In genomic region chr16:87409781-87410180, GRCh38 we compare ENCODE assay signal across 14 cellular contexts. TPM values are rescaled to one million over a fixed set of nuclear protein-coding genes. Genes with fewer than 3 reads are reported as not detected.
DNase-seq lines count a peak whose midpoint lies in the region; ATAC-seq and TF ChIP-seq lines count a peak whose summit lies in the region.
"Had no signal": no experiment of that assay in that cellular context is flagged by ENCODE, and none has a peak within 500 bp of the region (broad histone marks: within the 10 kb centered on the region; RNA-seq: fewer than 3 reads in every experiment).

No MANE protein-coding gene starts in this region.

- peaks cover 4% of the 10 kb centered on the region for H3K4me1 ChIP-seq in left ventricle myocardium inferior
- H3K4me1 ChIP-seq in SJCRH30 = no peaks in the 10 kb centered on the region

- no peak for TF ChIP-seq CTCF in left ventricle myocardium inferior (IDR thresholded peaks at IDR 0.05; ENCODE audit: borderline replicate concordance)

- intact Hi-C loops in left ventricle myocardium inferior (cut with micrococcal nuclease) (no loop called here), Right ventricle myocardium inferior (cut with DNase I) (no loop called here), sciatic nerve (cut with DNase I) (no loop called here)
- intact Hi-C loops in activated naive CD4-positive, alpha-beta T cell treated with anti-CD3 and anti-CD28 coated beads for 36 hours (cut with micrococcal nuclease) = no loop called here

- H3K4me3 ChIP-seq in left ventricle myocardium inferior = no peak overlapping the region
- H3K4me3 ChIP-seq in SJCRH30 = no peak overlapping the region
- H3K4me3 ChIP-seq: GM12878, GM23338 had no signal

- peaks cover 78% of the 10 kb centered on the region for H3K36me3 ChIP-seq in left ventricle myocardium inferior
- no peaks in the 10 kb centered on the region for H3K36me3 ChIP-seq in SJCRH30

- H3K9me3 Mint-ChIP-seq in immature natural killer cell = peaks cover 0 to 1% (median 0%) of the 10 kb centered on the region in 6 donors
- no peaks in the 10 kb centered on the region for H3K9me3 Mint-ChIP-seq in activated naive CD4-positive, alpha-beta T cell treated with anti-CD3 and anti-CD28 coated beads for 36 hours
- H3K9me3 Mint-ChIP-seq: CD4-positive, alpha-beta T cell; GM23338; H9 had no signal

- H3K4me1 Mint-ChIP-seq in immature natural killer cell = peaks cover 0 to 6% of the 10 kb centered on the region in 2 donors
- H3K4me1 Mint-ChIP-seq in activated naive CD4-positive, alpha-beta T cell treated with anti-CD3 and anti-CD28 coated beads for 36 hours (ENCODE audit: low read depth) = no peaks in the 10 kb centered on the region
- H3K4me1 Mint-ChIP-seq: H9 had no signal

- H3K9me3 ChIP-seq in left ventricle myocardium inferior (replicated peaks) (no peaks in the 10 kb centered on the region), SJCRH30 (replicated peaks) (no peaks in the 10 kb centered on the region)

- no peaks in the 10 kb centered on the region for H3K27me3 ChIP-seq in left ventricle myocardium inferior (ENCODE audit: low read depth)
- H3K27me3 ChIP-seq in SJCRH30 = no peaks in the 10 kb centered on the region

- no peak overlapping the region for H3K4me3 Mint-ChIP-seq in immature natural killer cell
- H3K4me3 Mint-ChIP-seq in activated naive CD4-positive, alpha-beta T cell treated with anti-CD3 and anti-CD28 coated beads for 36 hours = no peak overlapping the region
- H3K4me3 Mint-ChIP-seq: B cell; CD4-positive, alpha-beta T cell; GM23338; H9 had no signal

- no peak overlapping the region for H3K27ac Mint-ChIP-seq in immature natural killer cell
- no peak overlapping the region for H3K27ac Mint-ChIP-seq in activated naive CD4-positive, alpha-beta T cell treated with anti-CD3 and anti-CD28 coated beads for 36 hours
- H3K27ac Mint-ChIP-seq: B cell; CD4-positive, alpha-beta T cell had no signal

- peaks cover 0 to 10% (median 6%) of the 10 kb centered on the region in 3 donors for H3K27me3 Mint-ChIP-seq in immature natural killer cell (ENCODE audit: low read depth in 3 of 3)
- H3K27me3 Mint-ChIP-seq in activated naive CD4-positive, alpha-beta T cell treated with anti-CD3 and anti-CD28 coated beads for 36 hours (ENCODE audit: low read depth) = no peaks in the 10 kb centered on the region
- H3K27me3 Mint-ChIP-seq: B cell; CD4-positive, alpha-beta T cell had no signal

- no peak for ATAC-seq in Right ventricle myocardium inferior
- no peak for ATAC-seq in sciatic nerve
- ATAC-seq: GM12878, GM23338 had no signal

- H3K36me3 Mint-ChIP-seq in immature natural killer cell = peaks cover 8 to 34% (median 14%) of the 10 kb centered on the region in 3 donors
- peaks cover 9% of the 10 kb centered on the region for H3K36me3 Mint-ChIP-seq in activated naive CD4-positive, alpha-beta T cell treated with anti-CD3 and anti-CD28 coated beads for 36 hours (ENCODE audit: low read depth)

- CTCF ChIA-PET in activated naive CD4-positive, alpha-beta T cell treated with anti-CD3 and anti-CD28 coated beads for 36 hours (lab: Charles Lee) = interaction anchor here (1.0 kb wide), 1 partner anchor 15 kb away, joined by 3 read pairs; no protein-coding TSS in a partner anchor

- DNase-seq in left ventricle myocardium inferior = peak; percentile 0
- no peak for DNase-seq in Right ventricle myocardium inferior (ENCODE audit: missing footprints)
- peak; percentile 59 for DNase-seq in mesenteric fat pad (ENCODE audit: low spot score)
- DNase-seq in sciatic nerve (ENCODE audit: low spot score) = peak; percentile 43
- no peak for DNase-seq in SJCRH30
- no peak for DNase-seq in immature natural killer cell
- DNase-seq in activated naive CD4-positive, alpha-beta T cell treated with anti-CD3 and anti-CD28 coated beads for 36 hours = no peak
- DNase-seq: C1 segment of cervical spinal cord; CD4-positive, alpha-beta T cell; DMS79; H9 had no signal

- H3K27ac ChIP-seq in left ventricle myocardium inferior (replicated peaks) (no peak overlapping the region), SJCRH30 (no peak overlapping the region)

RNA-seq across cellular contexts. Expression of gene MAP1LC3B, which starts 17.6 kb away (rescaled TPM):
- total RNA-seq in left ventricle myocardium inferior (131 TPM), Right ventricle myocardium inferior (125 TPM), mesenteric fat pad (78.6 TPM), sciatic nerve (55.9 TPM)
- 12.1 and 12.9 TPM in 2 replicates for total RNA-seq in SJCRH30 (2014; rRNA removed; shearing (Covaris generic))
- polyA plus RNA-seq in immature natural killer cell = 100 to 1,000 TPM; 175 to 297 (median 190) TPM
- 10 to 100 TPM; 61.8 to 62.5 TPM for total RNA-seq in activated naive CD4-positive, alpha-beta T cell treated with anti-CD3 and anti-CD28 coated beads for 36 hours

RNA-seq across cellular contexts. Expression of gene FBXO31, which starts 26.2 kb away (rescaled TPM):
- 74.5 TPM for total RNA-seq in left ventricle myocardium inferior
- 70.2 TPM for total RNA-seq in Right ventricle myocardium inferior
- total RNA-seq in mesenteric fat pad = 66.9 TPM
- 50.3 TPM for total RNA-seq in sciatic nerve
- 11.9 and 13.1 TPM in 2 replicates for total RNA-seq in SJCRH30 (2014; rRNA removed; shearing (Covaris generic))
- polyA plus RNA-seq in immature natural killer cell = 10 to 100 TPM; 13.0 to 24.8 (median 14.9) TPM
- total RNA-seq in activated naive CD4-positive, alpha-beta T cell treated with anti-CD3 and anti-CD28 coated beads for 36 hours = 10 to 100 TPM; 26.4 to 26.7 TPM

Comparison
In these comparisons a context has a peak if more than half of its experiments do, and no peak if none do; other contexts are left out.
1. DNase-seq: peak in left ventricle myocardium inferior (single experiment), mesenteric fat pad (single experiment) and sciatic nerve (single experiment); none in Right ventricle myocardium inferior (single experiment), SJCRH30 (0 of 2), immature natural killer cell (0 of 3) and activated naive CD4-positive, alpha-beta T cell treated with anti-CD3 and anti-CD28 coated beads for 36 hours (single experiment).